31 cellular contexts compared by ENCODE assay signal in genomic region chr11:65692367-65692766, GRCh38. TPM values are rescaled to one million over a fixed set of nuclear protein-coding genes. Genes with fewer than 3 reads are reported as not detected.
A peak's percentile ranks its signal among the peaks of the same experiment; 100 is the strongest.
DNase-seq lines count a peak whose midpoint lies in the region; ATAC-seq, FAIRE-seq and TF ChIP-seq lines count a peak whose summit lies in the region.
"Had no signal": no experiment of that assay in that cellular context is flagged by ENCODE, and none has a peak within 500 bp of the region (broad histone marks: within the 10 kb centered on the region; RNA-seq: fewer than 3 reads in every experiment).

No MANE protein-coding gene starts in this region.

- H3K9ac ChIP-seq in HepG2 (ENCODE audit: insufficient read depth, low read depth, low read length) (no peak overlapping the region), trophoblast cell (ENCODE audit: low read length) (no peak overlapping the region)

- H2AK5ac ChIP-seq in trophoblast cell (ENCODE audit: low read length): no peak overlapping the region

- H3K14ac ChIP-seq in trophoblast cell (ENCODE audit: low read length): no peak overlapping the region

- FAIRE-seq in HepG2 (lab: Jason Lieb, UNC): no peak
- FAIRE-seq: A549, islet of Langerhans, TTC549 had no signal

- no peaks in the 10 kb centered on the region for H4K20me1 ChIP-seq in HepG2 (ENCODE audit: insufficient read depth, low read length)

- in situ Hi-C loops in HepG2 (cut with HindIII; ENCODE audit: extremely low pct_ligation_motif_present, low pct_unique_long_range_greater_than_20kb): no loop called here

- CTCF ChIA-PET in HepG2 (lab: Yijun Ruan, JAX; ENCODE audit: low intra/inter-chr PET ratio, low total read pairs): no interaction called here

- TF ChIP-seq EP300 in HepG2 (IDR thresholded peaks at IDR 0.05; ENCODE audit: low read depth in 2 of 2, low read length in 2 of 2): no peak
- no peak for TF ChIP-seq EP300 in HepG2 (CRISPR knock-in tag; IDR thresholded peaks at IDR 0.05; ENCODE audit: borderline replicate concordance)
- no peak for TF ChIP-seq EP300 in gastroesophageal sphincter (IDR thresholded peaks at IDR 0.05)

- H3K27ac ChIP-seq in right lobe of liver: no peak overlapping the region
- no peak overlapping the region for H3K27ac ChIP-seq in HepG2 (ENCODE audit: extremely low read length, insufficient read depth, low read length)
- H3K27ac ChIP-seq in trophoblast cell (ENCODE audit: low read depth, low read length): no peak overlapping the region
- H3K27ac ChIP-seq in gastroesophageal sphincter: no peak overlapping the region
- H3K27ac ChIP-seq: A549, ovary, right atrium auricular region, spleen, vagina had no signal

- ATAC-seq in right lobe of liver (peak in 3 of 4 donors; percentile 34 to 43 (median 35)), HepG2 (no peak), GM18502 (IDR thresholded peaks at IDR 0.05; ENCODE audit: poor library complexity, unreplicated experiment) (no peak), gastroesophageal sphincter (no peak)
- ATAC-seq: A549; activated naive CD8-positive, alpha-beta T cell treated with anti-CD3 and anti-CD28 coated beads, Interleukin-2, amount 50 U/mL, for 24 hours; left ventricle myocardium superior; T-cell had no signal

- 50% methylated on average over 8 of the region's 11 CpGs for WGBS in right lobe of liver (ENCODE audit: insufficient coverage, low coverage, low lambda C conversion rate, missing lambda C conversion rate)
- WGBS in HepG2 (ENCODE audit: low lambda C conversion rate): 61% methylated on average over 11 of the region's 11 CpGs
- WGBS in trophoblast cell (ENCODE audit: extremely low coverage, insufficient coverage, insufficient read length): no CpG with 5 or more reads among the region's 11 CpGs
- 68 to 80% methylated on average over 3 to 5 of the region's 11 CpGs for WGBS in gastroesophageal sphincter (ENCODE audit: low coverage in 1 of 2), 2 donors

- H3K36me3 ChIP-seq in right lobe of liver (no peaks in the 10 kb centered on the region), HepG2 (replicated peaks in 1 of 2; ENCODE audit: control insufficient read depth in 1 of 2, insufficient read depth in 2 of 2, low read length in 2 of 2) (no peaks in the 10 kb centered on the region), trophoblast cell (ENCODE audit: control insufficient read depth in 1 of 2, insufficient read depth in 2 of 2, low read length in 2 of 2) (no peaks in the 10 kb centered on the region), gastroesophageal sphincter (no peaks in the 10 kb centered on the region)
- H3K36me3 ChIP-seq: ovary, right atrium auricular region, spleen, vagina had no signal

- no peak for TF ChIP-seq RAD21 in HepG2 (CRISPR knock-in tag; IDR thresholded peaks at IDR 0.05)

- H4K91ac ChIP-seq in trophoblast cell (ENCODE audit: low read depth, low read length): no peak overlapping the region

- H3K23ac ChIP-seq in trophoblast cell (ENCODE audit: low read length): no peak overlapping the region

- no peak overlapping the region for H3K4me2 ChIP-seq in HepG2 (ENCODE audit: low read depth, low read length)
- H3K4me2 ChIP-seq in trophoblast cell (ENCODE audit: low read length): no peak overlapping the region
- H3K4me2 ChIP-seq: A549 had no signal

- TF ChIP-seq CTCF in right lobe of liver (IDR thresholded peaks at IDR 0.05) (no peak), HepG2 (CRISPR knock-in tag; IDR thresholded peaks at IDR 0.05) (no peak), epithelial cell of esophagus (IDR thresholded peaks at IDR 0.05; ENCODE audit: insufficient read depth, low read depth, low read length, missing control alignments) (no peak), gastroesophageal sphincter (IDR thresholded peaks at IDR 0.05) (no peak)

- H4K12ac ChIP-seq in trophoblast cell (ENCODE audit: low read depth, low read length): no peak overlapping the region

- H3K79me2 ChIP-seq in HepG2 (ENCODE audit: insufficient read depth, low read length): no peaks in the 10 kb centered on the region
- H3K79me2 ChIP-seq in trophoblast cell (ENCODE audit: control insufficient read depth, insufficient read depth, low read length, poor library complexity): no peaks in the 10 kb centered on the region

- H3K79me1 ChIP-seq in trophoblast cell (ENCODE audit: low read length): no peaks in the 10 kb centered on the region

- no TSS peak for BruUV-seq in HepG2 (replicated peaks; lab: Mats Ljungman, UMichigan)

- no peak overlapping the region for H3K4ac ChIP-seq in trophoblast cell (ENCODE audit: low read depth, low read length)

- intact Hi-C loops in right lobe of liver (cut with DNase I) (no loop called here), HepG2 (cut with micrococcal nuclease; ENCODE audit: unreplicated experiment) (no loop called here)

- peaks cover 0 to 14% (median 0%) of the 10 kb centered on the region in 4 donors for H3K4me1 ChIP-seq in right lobe of liver
- H3K4me1 ChIP-seq in HepG2 (ENCODE audit: insufficient read depth, low read length): peaks cover 15% of the 10 kb centered on the region
- H3K4me1 ChIP-seq in trophoblast cell (ENCODE audit: control insufficient read depth in 1 of 2, insufficient read depth in 2 of 2, low read length in 2 of 2): peaks cover 4 to 5% of the 10 kb centered on the region in 2 experiments
- peaks cover 0 to 9% (median 0%) of the 10 kb centered on the region in 3 donors for H3K4me1 ChIP-seq in gastroesophageal sphincter
- H3K4me1 ChIP-seq: A549, right atrium auricular region, spleen, vagina had no signal

- peak overlapping the region; percentile 3 for H4K8ac ChIP-seq in trophoblast cell (ENCODE audit: low read depth, low read length)

- H2BK12ac ChIP-seq in trophoblast cell (ENCODE audit: low read length): no peak overlapping the region

- TF ChIP-seq POLR2A in right lobe of liver (IDR thresholded peaks at IDR 0.05) (no peak), HepG2 (IDR thresholded peaks at IDR 0.05; ENCODE audit: insufficient read depth in 1 of 2, low read depth in 2 of 2, low read length in 2 of 2) (no peak), gastroesophageal sphincter (IDR thresholded peaks at IDR 0.05) (no peak)

- H3K18ac ChIP-seq in trophoblast cell (ENCODE audit: low read length): no peak overlapping the region

- no peak overlapping the region for H2BK120ac ChIP-seq in trophoblast cell (ENCODE audit: insufficient read depth, low read length, poor library complexity)

- DNase-seq in right lobe of liver (no peak), HepG2 (ENCODE audit: low spot score) (no peak), epithelial cell of esophagus (ENCODE audit: low read depth) (peak; percentile 26), trophoblast cell (peak in 1 of 2 donors; percentile 7), NCI-H526 (lab: John Stamatoyannopoulos, UW) (no peak), retina (no peak)
- DNase-seq: activated CD4-positive, alpha-beta T cell treated with anti-CD3 and anti-CD28 coated beads for 48 hours; activated CD8-positive, alpha-beta memory T cell treated with anti-CD3 and anti-CD28 coated beads for 24 hours; activated gamma-delta T cell; activated naive CD8-positive, alpha-beta T cell treated with anti-CD3 and anti-CD28 coated beads, Interleukin-2, amount 50 U/mL, for 24 hours; activated T-cell treated with anti-CD3 and anti-CD28 coated beads, Interleukin-2, amount 50 U/mL, for 1 hour; AML-193; CD4-positive, alpha-beta T cell; central memory CD4-positive, alpha-beta T cell; EL; GOT3; left ventricle myocardium superior; NCI-H1105; NCI-H187 treated with DMSO at 0.1 percent for 48 hours; NCI-H69; ovary; spleen; stimulated activated CD4-positive, alpha-beta T cell treated with anti-CD3 and anti-CD28 coated beads, Interleukin-2, amount 100 ng/mL, for 48 hours; T-cell had no signal

- POLR2A ChIA-PET in HepG2 (lab: Yijun Ruan, JAX): no interaction called here

- no peak overlapping the region for H2BK5ac ChIP-seq in trophoblast cell (ENCODE audit: low read depth, low read length, poor library complexity)

- no peaks in the 10 kb centered on the region for H3K9me3 ChIP-seq in right lobe of liver
- H3K9me3 ChIP-seq in HepG2 (ENCODE audit: low read length): no peaks in the 10 kb centered on the region
- H3K9me3 ChIP-seq in trophoblast cell (ENCODE audit: insufficient read depth, low read depth, low read length): peaks cover 3% of the 10 kb centered on the region
- H3K9me3 ChIP-seq in gastroesophageal sphincter: no peaks in the 10 kb centered on the region
- H3K9me3 ChIP-seq: A549, ovary, right atrium auricular region, spleen, vagina had no signal

- H3K4me3 ChIP-seq in right lobe of liver (no peak overlapping the region), HepG2 (replicated peaks in 1 of 3; ENCODE audit: insufficient read depth in 1 of 3, low read depth in 2 of 3, low read length in 3 of 3) (no peak overlapping the region), epithelial cell of esophagus (ENCODE audit: low read length) (no peak overlapping the region), trophoblast cell (ENCODE audit: low read depth, low read length) (no peak overlapping the region), gastroesophageal sphincter (no peak overlapping the region)
- H3K4me3 ChIP-seq: A549, ovary, right atrium auricular region, spleen, vagina had no signal

- no peak overlapping the region for H2AFZ ChIP-seq in HepG2 (ENCODE audit: low read length)
- H2AFZ ChIP-seq in trophoblast cell (ENCODE audit: insufficient read depth, low read length, poor library complexity): peak overlapping the region; percentile 3

- no peaks in the 10 kb centered on the region for H3K27me3 ChIP-seq in right lobe of liver
- H3K27me3 ChIP-seq in HepG2 (ENCODE audit: control insufficient read depth in 1 of 2, insufficient read depth in 2 of 2, low read length in 2 of 2): peaks cover 0 to 11% of the 10 kb centered on the region in 2 experiments; a peak in 2 of 5 replicates
- no peaks in the 10 kb centered on the region for H3K27me3 ChIP-seq in trophoblast cell (ENCODE audit: insufficient read depth, low read length)
- H3K27me3 ChIP-seq in gastroesophageal sphincter: no peaks in the 10 kb centered on the region
- H3K27me3 ChIP-seq: ovary, right atrium auricular region, spleen, vagina had no signal

RNA-seq across cellular contexts. Expression of gene KAT5, which starts 19.7 kb away (rescaled TPM):
- 10 to 100 TPM; 17.8 to 30.4 (median 24.0) TPM for total RNA-seq in right lobe of liver
- total RNA-seq in HepG2 (2016; rRNA removed; fragmentation: Illumina TruSeq; extraction: Trizol): 45.4 and 48.3 TPM in 2 replicates
- 8.5 and 8.6 TPM in 2 replicates for total RNA-seq in HepG2 (2016; cell fraction: cytosol; rRNA removed; fragmentation: Illumina TruSeq; extraction: Trizol; ENCODE audit: low read depth)
- total RNA-seq in HepG2 (2016; cell fraction: insoluble cytoplasmic fraction; rRNA removed; fragmentation: Illumina TruSeq; extraction: Trizol): 45.1 and 48.4 TPM in 2 replicates
- total RNA-seq in HepG2 (2016; cell fraction: membrane; rRNA removed; fragmentation: Illumina TruSeq; extraction: Trizol): 17.0 and 19.2 TPM in 2 replicates
- total RNA-seq in HepG2 (2016; cell fraction: nucleus; rRNA removed; fragmentation: Illumina TruSeq; extraction: Trizol): 28.1 and 30.8 TPM in 2 replicates
- polyA plus RNA-seq in HepG2 (2011; rRNA removed): 34.4 and 35.2 TPM in 2 replicates
- polyA plus RNA-seq in HepG2 (2011; cell fraction: cytosol; rRNA removed): 21.9 and 28.4 TPM in 2 replicates
- 53.3 and 53.6 TPM in 2 replicates for polyA plus RNA-seq in HepG2 (2011; cell fraction: nucleus; rRNA removed)
- 19.9 and 22.4 TPM in 2 replicates for polyA plus RNA-seq in HepG2 (2012)
- polyA plus RNA-seq in HepG2 (2016; cell fraction: cytosol; fragmentation: Illumina TruSeq; extraction: Trizol; ENCODE audit: low read depth): 5.2 and 5.8 TPM in 2 replicates
- 41.7 and 50.6 TPM in 2 replicates for polyA plus RNA-seq in HepG2 (2016; cell fraction: insoluble cytoplasmic fraction; fragmentation: Illumina TruSeq; extraction: Trizol; ENCODE audit: low read depth)
- polyA plus RNA-seq in HepG2 (2016; cell fraction: membrane; fragmentation: Illumina TruSeq; extraction: Trizol; ENCODE audit: low read depth): 9.1 and 12.0 TPM in 2 replicates
- polyA plus RNA-seq in HepG2 (2016; cell fraction: nucleus; fragmentation: Illumina TruSeq; extraction: Trizol; ENCODE audit: insufficient read depth, low read depth): 60.8 and 65.4 TPM in 2 replicates
- polyA minus RNA-seq in HepG2 (2011; rRNA and poly(A)+ RNA removed; ENCODE audit: low replicate concordance): 78.3 and 126 TPM in 2 replicates
- 15.4 and 16.3 TPM in 2 replicates for polyA minus RNA-seq in HepG2 (2011; cell fraction: cytosol; rRNA and poly(A)+ RNA removed)
- 39.5 and 44.1 TPM in 2 replicates for polyA minus RNA-seq in HepG2 (2011; cell fraction: nucleus; rRNA and poly(A)+ RNA removed)
- 26.9 and 28.6 TPM in 2 replicates for polyA plus RNA-seq in trophoblast cell (2013)
- total RNA-seq in gastroesophageal sphincter: 10 to 100 TPM; 49.7 to 84.9 (median 81.6) TPM

RNA-seq across cellular contexts. Expression of gene RNASEH2C, which starts 28.2 kb away (rescaled TPM):
- total RNA-seq in right lobe of liver (10 to 100 TPM; 16.8 to 39.1 (median 26.1) TPM), HepG2 (2016; rRNA removed; fragmentation: Illumina TruSeq; extraction: Trizol) (50.9 and 65.1 TPM in 2 replicates), gastroesophageal sphincter (100 to 1,000 TPM in 2 of 4 donors, 10 to 100 TPM in 2; 69.0 to 196 (median 96.3) TPM)
- 57.6 and 60.3 TPM in 2 replicates for total RNA-seq in HepG2 (2016; cell fraction: cytosol; rRNA removed; fragmentation: Illumina TruSeq; extraction: Trizol; ENCODE audit: low read depth)
- 55.2 and 76.7 TPM in 2 replicates for total RNA-seq in HepG2 (2016; cell fraction: insoluble cytoplasmic fraction; rRNA removed; fragmentation: Illumina TruSeq; extraction: Trizol)
- total RNA-seq in HepG2 (2016; cell fraction: membrane; rRNA removed; fragmentation: Illumina TruSeq; extraction: Trizol): 36.0 and 40.9 TPM in 2 replicates
- 18.2 and 19.2 TPM in 2 replicates for total RNA-seq in HepG2 (2016; cell fraction: nucleus; rRNA removed; fragmentation: Illumina TruSeq; extraction: Trizol)
- 24.6 and 27.4 TPM in 2 replicates for polyA plus RNA-seq in HepG2 (2011; rRNA removed)
- 34.9 and 55.1 TPM in 2 replicates for polyA plus RNA-seq in HepG2 (2011; cell fraction: cytosol; rRNA removed)
- polyA plus RNA-seq in HepG2 (2011; cell fraction: nucleus; rRNA removed): 41.5 and 44.0 TPM in 2 replicates
- 16.9 and 19.3 TPM in 2 replicates for polyA plus RNA-seq in HepG2 (2012)
- 53.8 and 60.7 TPM in 2 replicates for polyA plus RNA-seq in HepG2 (2016; cell fraction: cytosol; fragmentation: Illumina TruSeq; extraction: Trizol; ENCODE audit: low read depth)
- 53.3 and 62.7 TPM in 2 replicates for polyA plus RNA-seq in HepG2 (2016; cell fraction: insoluble cytoplasmic fraction; fragmentation: Illumina TruSeq; extraction: Trizol; ENCODE audit: low read depth)
- 27.7 and 34.7 TPM in 2 replicates for polyA plus RNA-seq in HepG2 (2016; cell fraction: membrane; fragmentation: Illumina TruSeq; extraction: Trizol; ENCODE audit: low read depth)
- polyA plus RNA-seq in HepG2 (2016; cell fraction: nucleus; fragmentation: Illumina TruSeq; extraction: Trizol; ENCODE audit: insufficient read depth, low read depth): 35.1 and 36.6 TPM in 2 replicates
- polyA minus RNA-seq in HepG2 (2011; rRNA and poly(A)+ RNA removed; ENCODE audit: low replicate concordance): 9.1 and 31.0 TPM in 2 replicates
- 11.3 and 11.4 TPM in 2 replicates for polyA minus RNA-seq in HepG2 (2011; cell fraction: cytosol; rRNA and poly(A)+ RNA removed)
- 12.7 and 15.0 TPM in 2 replicates for polyA minus RNA-seq in HepG2 (2011; cell fraction: nucleus; rRNA and poly(A)+ RNA removed)
- polyA plus RNA-seq in trophoblast cell (2013): 50.6 and 52.2 TPM in 2 replicates

RNA-seq across cellular contexts. Expression of gene RELA, which starts 29.7 kb away (rescaled TPM):
- 10 to 100 TPM; 27.8 to 51.1 (median 41.9) TPM for total RNA-seq in right lobe of liver
- 18.7 and 21.4 TPM in 2 replicates for total RNA-seq in HepG2 (2016; rRNA removed; fragmentation: Illumina TruSeq; extraction: Trizol)
- total RNA-seq in HepG2 (2016; cell fraction: cytosol; rRNA removed; fragmentation: Illumina TruSeq; extraction: Trizol; ENCODE audit: low read depth): 13.2 and 15.2 TPM in 2 replicates
- 18.1 and 22.6 TPM in 2 replicates for total RNA-seq in HepG2 (2016; cell fraction: insoluble cytoplasmic fraction; rRNA removed; fragmentation: Illumina TruSeq; extraction: Trizol)
- 29.5 and 31.1 TPM in 2 replicates for total RNA-seq in HepG2 (2016; cell fraction: membrane; rRNA removed; fragmentation: Illumina TruSeq; extraction: Trizol)
- 22.2 and 24.4 TPM in 2 replicates for total RNA-seq in HepG2 (2016; cell fraction: nucleus; rRNA removed; fragmentation: Illumina TruSeq; extraction: Trizol)
- 40.5 and 51.0 TPM in 2 replicates for polyA plus RNA-seq in HepG2 (2011; rRNA removed)
- polyA plus RNA-seq in HepG2 (2011; cell fraction: cytosol; rRNA removed): 17.1 and 18.5 TPM in 2 replicates
- 130 and 135 TPM in 2 replicates for polyA plus RNA-seq in HepG2 (2011; cell fraction: nucleus; rRNA removed)
- polyA plus RNA-seq in HepG2 (2012): 35.3 and 47.6 TPM in 2 replicates
- 18.5 and 18.9 TPM in 2 replicates for polyA plus RNA-seq in HepG2 (2016; cell fraction: cytosol; fragmentation: Illumina TruSeq; extraction: Trizol; ENCODE audit: low read depth)
- 29.6 and 39.8 TPM in 2 replicates for polyA plus RNA-seq in HepG2 (2016; cell fraction: insoluble cytoplasmic fraction; fragmentation: Illumina TruSeq; extraction: Trizol; ENCODE audit: low read depth)
- polyA plus RNA-seq in HepG2 (2016; cell fraction: membrane; fragmentation: Illumina TruSeq; extraction: Trizol; ENCODE audit: low read depth): 31.6 and 34.3 TPM in 2 replicates
- polyA plus RNA-seq in HepG2 (2016; cell fraction: nucleus; fragmentation: Illumina TruSeq; extraction: Trizol; ENCODE audit: insufficient read depth, low read depth): 67.4 and 71.3 TPM in 2 replicates
- polyA minus RNA-seq in HepG2 (2011; rRNA and poly(A)+ RNA removed; ENCODE audit: low replicate concordance): 44.8 and 56.8 TPM in 2 replicates
- 19.2 and 21.1 TPM in 2 replicates for polyA minus RNA-seq in HepG2 (2011; cell fraction: cytosol; rRNA and poly(A)+ RNA removed)
- 31.7 and 34.9 TPM in 2 replicates for polyA minus RNA-seq in HepG2 (2011; cell fraction: nucleus; rRNA and poly(A)+ RNA removed)
- 69.3 and 74.1 TPM in 2 replicates for polyA plus RNA-seq in trophoblast cell (2013)
- 10 to 100 TPM; 47.3 to 78.8 (median 63.9) TPM for total RNA-seq in gastroesophageal sphincter

RNA-seq across cellular contexts. Expression of gene SIPA1, which starts 54.5 kb away (rescaled TPM):
- total RNA-seq in right lobe of liver (10 to 100 TPM; 21.1 to 34.1 (median 25.3) TPM), HepG2 (2016; rRNA removed; fragmentation: Illumina TruSeq; extraction: Trizol) (5.4 and 5.8 TPM in 2 replicates), gastroesophageal sphincter (10 to 100 TPM; 32.9 to 45.0 (median 38.3) TPM)
- total RNA-seq in HepG2 (2016; cell fraction: cytosol; rRNA removed; fragmentation: Illumina TruSeq; extraction: Trizol; ENCODE audit: low read depth): 2.4 and 2.5 TPM in 2 replicates
- total RNA-seq in HepG2 (2016; cell fraction: insoluble cytoplasmic fraction; rRNA removed; fragmentation: Illumina TruSeq; extraction: Trizol): 5.0 and 7.9 TPM in 2 replicates
- total RNA-seq in HepG2 (2016; cell fraction: membrane; rRNA removed; fragmentation: Illumina TruSeq; extraction: Trizol): 5.1 and 6.5 TPM in 2 replicates
- total RNA-seq in HepG2 (2016; cell fraction: nucleus; rRNA removed; fragmentation: Illumina TruSeq; extraction: Trizol): 4.5 and 6.8 TPM in 2 replicates
- 7.7 and 9.1 TPM in 2 replicates for polyA plus RNA-seq in HepG2 (2011; rRNA removed)
- 4.1 and 8.2 TPM in 2 replicates for polyA plus RNA-seq in HepG2 (2011; cell fraction: cytosol; rRNA removed)
- 29.6 and 37.0 TPM in 2 replicates for polyA plus RNA-seq in HepG2 (2011; cell fraction: nucleus; rRNA removed)
- polyA plus RNA-seq in HepG2 (2012): 4.6 and 5.8 TPM in 2 replicates
- polyA plus RNA-seq in HepG2 (2016; cell fraction: cytosol; fragmentation: Illumina TruSeq; extraction: Trizol; ENCODE audit: low read depth): 2.6 and 2.8 TPM in 2 replicates
- 4.1 and 5.0 TPM in 2 replicates for polyA plus RNA-seq in HepG2 (2016; cell fraction: insoluble cytoplasmic fraction; fragmentation: Illumina TruSeq; extraction: Trizol; ENCODE audit: low read depth)
- polyA plus RNA-seq in HepG2 (2016; cell fraction: membrane; fragmentation: Illumina TruSeq; extraction: Trizol; ENCODE audit: low read depth): 4.4 and 5.1 TPM in 2 replicates
- 10.2 and 11.1 TPM in 2 replicates for polyA plus RNA-seq in HepG2 (2016; cell fraction: nucleus; fragmentation: Illumina TruSeq; extraction: Trizol; ENCODE audit: insufficient read depth, low read depth)
- 33.6 and 36.0 TPM in 2 replicates for polyA minus RNA-seq in HepG2 (2011; rRNA and poly(A)+ RNA removed; ENCODE audit: low replicate concordance)
- 9.0 and 11.6 TPM in 2 replicates for polyA minus RNA-seq in HepG2 (2011; cell fraction: cytosol; rRNA and poly(A)+ RNA removed)
- polyA minus RNA-seq in HepG2 (2011; cell fraction: nucleus; rRNA and poly(A)+ RNA removed): 6.8 and 10.8 TPM in 2 replicates
- 25.5 and 28.2 TPM in 2 replicates for polyA plus RNA-seq in trophoblast cell (2013)

Comparison
In these comparisons a context has a peak if more than half of its experiments do, and no peak if none do; other contexts are left out.
1. ATAC-seq: peak in right lobe of liver (3 of 4); none in HepG2 (single experiment), GM18502 (single experiment) and gastroesophageal sphincter (single experiment).